Comparison of ENCODE assay signal across 14 cellular contexts in genomic region chr1:19764848-19765247, GRCh38. TPM values are rescaled to one million over a fixed set of nuclear protein-coding genes. Genes with fewer than 3 reads are reported as not detected.
DNase-seq lines count a peak whose midpoint lies in the region; ATAC-seq, FAIRE-seq and TF ChIP-seq lines count a peak whose summit lies in the region.
"Had no signal": no experiment of that assay in that cellular context is flagged by ENCODE, and none has a peak within 500 bp of the region (broad histone marks: within the 10 kb centered on the region; RNA-seq: fewer than 3 reads in every experiment).

No MANE protein-coding gene starts in this region.

- H3K36me3 Mint-ChIP-seq in activated T-helper 2 cell treated with anti-CD3 and anti-CD28 coated beads, Interferon-gamma antibody, Interleukin-2, Interleukin-4, amounts not matched to agents 10 μg/mL and 5 μg/mL and 100 μg/mL, durations not matched to agents 14 hours and 24 hours and 36 hours (ENCODE audit: low read depth) = no peaks in the 10 kb centered on the region

- ATAC-seq in GM18909 (IDR thresholded peaks at IDR 0.05; ENCODE audit: poor library complexity, unreplicated experiment) (no peak), HG02885 (IDR thresholded peaks at IDR 0.05; ENCODE audit: poor library complexity, unreplicated experiment) (no peak)

- H3K27me3 Mint-ChIP-seq in activated T-helper 2 cell treated with anti-CD3 and anti-CD28 coated beads, Interferon-gamma antibody, Interleukin-2, Interleukin-4, amounts not matched to agents 10 μg/mL and 5 μg/mL and 100 μg/mL, durations not matched to agents 14 hours and 24 hours and 36 hours (ENCODE audit: low read depth) = no peaks in the 10 kb centered on the region

- no peak overlapping the region for H3K27ac ChIP-seq in left ventricle myocardium inferior (replicated peaks)
- H3K27ac ChIP-seq: adrenal gland, sigmoid colon had no signal

- H3K4me1 Mint-ChIP-seq in activated T-helper 2 cell treated with anti-CD3 and anti-CD28 coated beads, Interferon-gamma antibody, Interleukin-2, Interleukin-4, amounts not matched to agents 10 μg/mL and 5 μg/mL and 100 μg/mL, durations not matched to agents 14 hours and 24 hours and 36 hours (ENCODE audit: low read depth) = peaks cover 17% of the 10 kb centered on the region

- peaks cover 6% of the 10 kb centered on the region for H3K36me3 ChIP-seq in left ventricle myocardium inferior
- H3K36me3 ChIP-seq: adrenal gland had no signal

- no peak overlapping the region for H3K4me3 ChIP-seq in left ventricle myocardium inferior
- H3K4me3 ChIP-seq: adrenal gland, sigmoid colon had no signal

- intact Hi-C loops in activated T-helper 2 cell treated with anti-CD3 and anti-CD28 coated beads, Interferon-gamma antibody, Interleukin-2, Interleukin-4, amounts not matched to agents 10 μg/mL and 5 μg/mL and 100 μg/mL, durations not matched to agents 14 hours and 24 hours and 36 hours (cut with micrococcal nuclease) = loop anchor here (2.0 kb wide), 1 partner anchor 50 kb away; no protein-coding TSS in a partner anchor
- intact Hi-C loops in left ventricle myocardium inferior (cut with micrococcal nuclease) = no loop called here

- peak; percentile 40 for DNase-seq in stimulated activated CD4-positive, alpha-beta T cell treated with anti-CD3 and anti-CD28 coated beads, Interleukin-1b, Interleukin-23, amount 100 ng/mL, for 48 hours
- DNase-seq in stimulated activated CD4-positive, alpha-beta T cell treated with anti-CD3 and anti-CD28 coated beads, Interleukin-2, amount 100 ng/mL, for 48 hours = no peak
- DNase-seq in activated T-helper 2 cell treated with anti-CD3 and anti-CD28 coated beads, Interferon-gamma antibody, Interleukin-2, Interleukin-4, amounts not matched to agents 10 μg/mL and 5 μg/mL and 100 μg/mL, durations not matched to agents 14 hours and 24 hours and 36 hours (ENCODE audit: low spot score) = no peak
- DNase-seq in glomerular visceral epithelial cell (ENCODE audit: extremely low spot score) = peak; percentile 83
- DNase-seq in urothelium cell line (ENCODE audit: low spot score) = peak; percentile 56
- no peak for DNase-seq in left ventricle myocardium inferior
- DNase-seq: GF-D8, NCI-H1048, NCI-H524, sigmoid colon had no signal

- H3K9me3 ChIP-seq in left ventricle myocardium inferior (replicated peaks) = no peaks in the 10 kb centered on the region
- H3K9me3 ChIP-seq: adrenal gland, sigmoid colon had no signal

- FAIRE-seq in urothelium cell line (lab: Jason Lieb, UNC) = no peak

- no peak for TF ChIP-seq CTCF in left ventricle myocardium inferior (IDR thresholded peaks at IDR 0.05; ENCODE audit: borderline replicate concordance)

- no peaks in the 10 kb centered on the region for H3K9me3 Mint-ChIP-seq in activated T-helper 2 cell treated with anti-CD3 and anti-CD28 coated beads, Interferon-gamma antibody, Interleukin-2, Interleukin-4, amounts not matched to agents 10 μg/mL and 5 μg/mL and 100 μg/mL, durations not matched to agents 14 hours and 24 hours and 36 hours

- H3K27me3 ChIP-seq in left ventricle myocardium inferior (ENCODE audit: low read depth) = no peaks in the 10 kb centered on the region
- H3K27me3 ChIP-seq: adrenal gland, sigmoid colon had no signal

- peak overlapping the region; percentile 34 for H3K27ac Mint-ChIP-seq in activated T-helper 2 cell treated with anti-CD3 and anti-CD28 coated beads, Interferon-gamma antibody, Interleukin-2, Interleukin-4, amounts not matched to agents 10 μg/mL and 5 μg/mL and 100 μg/mL, durations not matched to agents 14 hours and 24 hours and 36 hours

- no peak overlapping the region for H3K4me3 Mint-ChIP-seq in activated T-helper 2 cell treated with anti-CD3 and anti-CD28 coated beads, Interferon-gamma antibody, Interleukin-2, Interleukin-4, amounts not matched to agents 10 μg/mL and 5 μg/mL and 100 μg/mL, durations not matched to agents 14 hours and 24 hours and 36 hours (ENCODE audit: low read depth)

- H3K4me1 ChIP-seq in left ventricle myocardium inferior = no peaks in the 10 kb centered on the region
- H3K4me1 ChIP-seq: adrenal gland, sigmoid colon had no signal

RNA-seq across cellular contexts. Expression of gene TMCO4, which starts 34.9 kb away (rescaled TPM):
- total RNA-seq in activated T-helper 2 cell treated with anti-CD3 and anti-CD28 coated beads, Interferon-gamma antibody, Interleukin-2, Interleukin-4, amounts not matched to agents 10 μg/mL and 5 μg/mL and 100 μg/mL, durations not matched to agents 14 hours and 24 hours and 36 hours = 12.9 and 16.1 TPM in 2 replicates
- total RNA-seq in left ventricle myocardium inferior = 8.6 TPM

RNA-seq across cellular contexts. Expression of gene RNF186, which starts 50.2 kb away (rescaled TPM):
- total RNA-seq in activated T-helper 2 cell treated with anti-CD3 and anti-CD28 coated beads, Interferon-gamma antibody, Interleukin-2, Interleukin-4, amounts not matched to agents 10 μg/mL and 5 μg/mL and 100 μg/mL, durations not matched to agents 14 hours and 24 hours and 36 hours = not detected in 2 replicates
- not detected for total RNA-seq in left ventricle myocardium inferior
- total RNA-seq: adrenal gland, sigmoid colon, SK-MEL-5 had no signal

Comparison
In these comparisons a context has a peak if more than half of its experiments do, and no peak if none do; other contexts are left out.
1. DNase-seq: peak in stimulated activated CD4-positive, alpha-beta T cell treated with anti-CD3 and anti-CD28 coated beads, Interleukin-1b, Interleukin-23, amount 100 ng/mL, for 48 hours (single experiment), glomerular visceral epithelial cell (single experiment) and urothelium cell line (single experiment); none in stimulated activated CD4-positive, alpha-beta T cell treated with anti-CD3 and anti-CD28 coated beads, Interleukin-2, amount 100 ng/mL, for 48 hours (0 of 2), activated T-helper 2 cell treated with anti-CD3 and anti-CD28 coated beads, Interferon-gamma antibody, Interleukin-2, Interleukin-4, amounts not matched to agents 10 μg/mL and 5 μg/mL and 100 μg/mL, durations not matched to agents 14 hours and 24 hours and 36 hours (single experiment) and left ventricle myocardium inferior (single experiment).